Comparison of ENCODE assay signal across 23 cellular contexts in genomic region chr7:4110438-4110837, GRCh38.
DNase-seq lines count a peak whose midpoint lies in the region; ATAC-seq, FAIRE-seq and TF ChIP-seq lines count a peak whose summit lies in the region.
"Had no signal": no experiment of that assay in that cellular context is flagged by ENCODE, and none has a peak within 500 bp of the region (broad histone marks: within the 10 kb centered on the region; RNA-seq: fewer than 3 reads in every experiment).

No MANE protein-coding gene starts in this region.

- DNase-seq in bronchial epithelial cell (ENCODE audit: low read depth) (no peak), H1 (ENCODE audit: low read depth in 1 of 2, low spot score in 2 of 2) (no peak), posterior vena cava (ENCODE audit: low spot score) (peak; percentile 23), urothelium cell line (ENCODE audit: low spot score) (no peak), NCI-H524 (lab: John Stamatoyannopoulos, UW) (no peak), NOMO-1 (lab: John Stamatoyannopoulos, UW; ENCODE audit: unreplicated experiment in 2 of 2) (no peak)
- DNase-seq: 8988T; ACHN; AML-193; BE2C; Calu3; CD4-positive, alpha-beta memory T cell; COR-L47; DMS53; DMS79 treated with DMSO at 0.1 percent for 48 hours; GF-D8; GM23248; H9 had no signal

- no peak overlapping the region for H3K4ac ChIP-seq in H1 (replicated peaks; ENCODE audit: insufficient read length, low read depth, low read length)

- no peak overlapping the region for H2BK15ac ChIP-seq in H1 (ENCODE audit: low read length)

- H2AK5ac ChIP-seq in H1 (ENCODE audit: low read depth, low read length): 0 out of 2 replicates have a peak overlapping the region, but pooled peaks have one; percentile 17

- no peaks in the 10 kb centered on the region for H3K79me1 ChIP-seq in H1 (ENCODE audit: low read depth, low read length)

- no peak overlapping the region for H3K4me2 ChIP-seq in H1 (ENCODE audit: insufficient read depth in 1 of 2, low read depth in 2 of 2, low read length in 2 of 2)
- H3K4me2 ChIP-seq: A549 had no signal

- POLR2A ChIA-PET in H1 (lab: Charles Lee; ENCODE audit: partially characterized antibody): interaction anchor here (1.4 kb wide), 1 partner anchor 19 kb away, joined by 3 read pairs; no protein-coding TSS in a partner anchor

- no peak overlapping the region for H3K14ac ChIP-seq in H1 (ENCODE audit: insufficient read length)

- no peak for ATAC-seq in activated CD4-positive, CD25-positive, alpha-beta regulatory T cell treated with anti-CD3 and anti-CD28 coated beads, Interleukin-2, amount 50 U/mL, for 24 hours
- ATAC-seq: A549, HCT116 had no signal

- H4K91ac ChIP-seq in H1 (replicated peaks; ENCODE audit: insufficient read length, low read length): no peak overlapping the region

- H3K4me3 ChIP-seq in bronchial epithelial cell (ENCODE audit: low read depth, low read length): no peak overlapping the region
- no peak overlapping the region for H3K4me3 ChIP-seq in H1 (ENCODE audit: extremely low read depth in 1 of 4, insufficient read depth in 2 of 4, low read depth in 3 of 4, low read length in 4 of 4)
- H3K4me3 ChIP-seq: A549, GM23248 had no signal

- H3K36me3 ChIP-seq in bronchial epithelial cell (ENCODE audit: control insufficient read depth, insufficient read depth, low read length) (no peaks in the 10 kb centered on the region), H1 (ENCODE audit: control insufficient read depth in 2 of 4, insufficient read depth in 4 of 4, low read length in 3 of 4) (no peaks in the 10 kb centered on the region; a peak in 1 of 8 replicates)
- H3K36me3 ChIP-seq: BE2C had no signal

- H3K56ac ChIP-seq in H1 (replicated peaks; ENCODE audit: insufficient read length, low read depth, low read length): no peak overlapping the region

- no peak for TF ChIP-seq EP300 in H1 (IDR thresholded peaks at IDR 0.05; ENCODE audit: borderline replicate concordance in 1 of 2, low read depth in 2 of 2, low read length in 2 of 2)

- TF ChIP-seq RAD21 in H1 (IDR thresholded peaks at IDR 0.05 in 1 of 2, conservative IDR thresholded peaks at IDR 0.05 in 1 of 2; ENCODE audit: low read depth in 2 of 2, low read length in 2 of 2): no peak

- no peak overlapping the region for H2AFZ ChIP-seq in H1 (ENCODE audit: low read length)
- H2AFZ ChIP-seq: GM23248 had no signal

- no peak for TF ChIP-seq POLR2A in H1 (IDR thresholded peaks at IDR 0.05; ENCODE audit: control extremely low read depth in 1 of 2, low read depth in 2 of 2, low read length in 2 of 2)

- CTCF ChIA-PET in H1 (lab: Charles Lee; ENCODE audit: partially characterized antibody): interaction anchor here (0.7 to 1.2 kb wide), 3 partner anchors 8 to 369 kb away, joined by 3 to 4 read pairs (median 3); no protein-coding TSS in a partner anchor

- no peak overlapping the region for H2BK20ac ChIP-seq in H1 (ENCODE audit: low read length)

- H3K23ac ChIP-seq in H1 (ENCODE audit: insufficient read length): no peak overlapping the region

- no peak overlapping the region for H2BK5ac ChIP-seq in H1 (ENCODE audit: low read depth, low read length)

- no peaks in the 10 kb centered on the region for H3K23me2 ChIP-seq in H1 (ENCODE audit: low read depth, low read length)

- H2BK12ac ChIP-seq in H1 (ENCODE audit: low read depth, low read length): no peak overlapping the region

- H3K79me2 ChIP-seq in H1 (ENCODE audit: control insufficient read depth in 1 of 2, insufficient read depth in 2 of 2, low read length in 2 of 2): no peaks in the 10 kb centered on the region

- no peak overlapping the region for H2BK120ac ChIP-seq in H1 (replicated peaks; ENCODE audit: low read depth, low read length)

- no peak overlapping the region for H3K27ac ChIP-seq in H1 (ENCODE audit: low read depth, low read length)
- H3K27ac ChIP-seq: A549, GM23248 had no signal

- no peak overlapping the region for H3K9ac ChIP-seq in H1 (replicated peaks in 1 of 4; ENCODE audit: extremely low read depth in 1 of 4, low read depth in 3 of 4, low read length in 3 of 4)
- H3K9ac ChIP-seq: GM23248 had no signal

- TF ChIP-seq CTCF in bronchial epithelial cell (IDR thresholded peaks at IDR 0.05; ENCODE audit: insufficient read depth, low read length, severe bottlenecking) (no peak), H1 (IDR thresholded peaks at IDR 0.05; ENCODE audit: control extremely low read depth in 1 of 3, insufficient read depth in 1 of 3, low read depth in 1 of 3, low read length in 3 of 3) (no peak)

- H4K8ac ChIP-seq in H1 (ENCODE audit: extremely low read depth, insufficient read depth, low read length): no peak overlapping the region

- no peak overlapping the region for H4K5ac ChIP-seq in H1 (ENCODE audit: insufficient read length, low read depth, low read length)

- intact Hi-C loops in posterior vena cava (cut with DNase I): no loop called here

- FAIRE-seq in bronchial epithelial cell (lab: Jason Lieb, UNC): peak; percentile 43
- no peak for FAIRE-seq in H1 (lab: Jason Lieb, UNC)
- FAIRE-seq in urothelium cell line (lab: Jason Lieb, UNC): peak; percentile 77
- FAIRE-seq: A549, GM12891, GM18507 had no signal

- no peaks in the 10 kb centered on the region; a peak in 1 of 7 replicates for H3K4me1 ChIP-seq in H1 (replicated peaks in 1 of 4; ENCODE audit: control insufficient read depth in 3 of 4, insufficient read depth in 4 of 4, low read length in 3 of 4)
- H3K4me1 ChIP-seq: A549, BE2C had no signal

- no peaks in the 10 kb centered on the region for H4K20me1 ChIP-seq in H1 (replicated peaks in 1 of 2; ENCODE audit: control insufficient read depth in 1 of 2, insufficient read depth in 2 of 2, low read length in 2 of 2)

- H3K18ac ChIP-seq in H1 (ENCODE audit: extremely low read depth, low read length): no peak overlapping the region

- H3K27me3 ChIP-seq in bronchial epithelial cell (ENCODE audit: control insufficient read depth, insufficient read depth, low read length) (no peaks in the 10 kb centered on the region), H1 (replicated peaks in 1 of 4; ENCODE audit: control insufficient read depth in 3 of 4, extremely low read depth in 1 of 4, insufficient read depth in 3 of 4, low read length in 3 of 4) (no peaks in the 10 kb centered on the region; a peak in 1 of 7 replicates)
- H3K27me3 ChIP-seq: BE2C had no signal

- H3K9me3 ChIP-seq in H1 (ENCODE audit: insufficient read depth in 2 of 2, low read depth in 1 of 2, low read length in 1 of 2): peaks cover 0 to 3% of the 10 kb centered on the region in 2 experiments; a peak in 1 of 4 replicates

- WGBS in H1 (ENCODE audit: extremely low coverage in 1 of 2, insufficient coverage in 1 of 2, insufficient read length in 1 of 2, insufficient replicate concordance in 2 of 2, low coverage in 1 of 2, low lambda C conversion rate in 2 of 2, missing lambda C conversion rate in 1 of 2), 2 experiments: 91% methylated on average over 4 of the region's 4 CpGs; no CpG with 5 or more reads in 1 of the 2 experiments

TF ChIP-seq in H1, 55 proteins besides CTCF, POLR2A, EP300 and RAD21:
- TF ChIP-seq SUZ12 (IDR thresholded peaks at IDR 0.05; ENCODE audit: low read length): no peak
- TF ChIP-seq JUND (IDR thresholded peaks at IDR 0.05; ENCODE audit: low read length): no peak
- no peak for TF ChIP-seq CBX5 (IDR thresholded peaks at IDR 0.05; ENCODE audit: low read depth, low read length)
- TF ChIP-seq ASH2L (IDR thresholded peaks at IDR 0.05; ENCODE audit: low read length): no peak
- no peak for TF ChIP-seq BACH1 (IDR thresholded peaks at IDR 0.05; ENCODE audit: low read length)
- no peak for TF ChIP-seq EGR1 (IDR thresholded peaks at IDR 0.05; ENCODE audit: borderline replicate concordance, low read depth, low read length)
- no peak for TF ChIP-seq NRF1 (IDR thresholded peaks at IDR 0.05; ENCODE audit: low read depth, low read length)
- TF ChIP-seq GABPA (IDR thresholded peaks at IDR 0.05; ENCODE audit: borderline replicate concordance, insufficient read depth, low read length): no peak
